24 cellular contexts compared by ENCODE assay signal in genomic region chr22:48153726-48154125, GRCh38.
DNase-seq lines count a peak whose midpoint lies in the region; ATAC-seq and TF ChIP-seq lines count a peak whose summit lies in the region.
"Had no signal": no experiment of that assay in that cellular context is flagged by ENCODE, and none has a peak within 500 bp of the region (broad histone marks: within the 10 kb centered on the region; RNA-seq: fewer than 3 reads in every experiment).

No MANE protein-coding gene starts in this region.

- TF ChIP-seq CTCF in colonic mucosa (IDR thresholded peaks at IDR 0.05) = no peak

- H3K36me3 Mint-ChIP-seq in activated CD4-positive, alpha-beta memory T cell treated with anti-CD3 and anti-CD28 coated beads for 36 hours = no peaks in the 10 kb centered on the region
- H3K36me3 Mint-ChIP-seq: activated naive CD4-positive, alpha-beta T cell treated with anti-CD3 and anti-CD28 coated beads, Interleukin-2, amount 50 U/mL, for 24 hours; mesothelial cell of epicardium; natural killer cell had no signal

- H3K9me3 Mint-ChIP-seq in stimulated activated naive CD8-positive, alpha-beta T cell treated with anti-CD3 and anti-CD28 coated beads, Interleukin-15, amount 100 ng/mL, for 72 hours = peaks cover 0 to 5% of the 10 kb centered on the region in 2 donors
- H3K9me3 Mint-ChIP-seq in activated CD4-positive, alpha-beta memory T cell treated with anti-CD3 and anti-CD28 coated beads for 36 hours = no peaks in the 10 kb centered on the region
- H3K9me3 Mint-ChIP-seq: activated naive CD4-positive, alpha-beta T cell treated with anti-CD3 and anti-CD28 coated beads, Interleukin-2, amount 50 U/mL, for 24 hours; CD4-positive, alpha-beta T cell; mesothelial cell of epicardium; natural killer cell had no signal

- H3K4me3 Mint-ChIP-seq in stimulated activated naive CD8-positive, alpha-beta T cell treated with anti-CD3 and anti-CD28 coated beads, Interleukin-15, amount 100 ng/mL, for 72 hours = no peak overlapping the region
- H3K4me3 Mint-ChIP-seq in activated CD4-positive, alpha-beta memory T cell treated with anti-CD3 and anti-CD28 coated beads for 36 hours = no peak overlapping the region
- H3K4me3 Mint-ChIP-seq: activated CD4-positive, alpha-beta T cell treated with anti-CD3 and anti-CD28 coated beads for 36 hours; activated naive CD4-positive, alpha-beta T cell treated with anti-CD3 and anti-CD28 coated beads, Interleukin-2, amount 50 U/mL, for 24 hours; CD4-positive, alpha-beta T cell; HFFc6; mesothelial cell of epicardium; natural killer cell had no signal

- no peaks in the 10 kb centered on the region for H3K27me3 Mint-ChIP-seq in stimulated activated naive CD8-positive, alpha-beta T cell treated with anti-CD3 and anti-CD28 coated beads, Interleukin-15, amount 100 ng/mL, for 72 hours
- no peaks in the 10 kb centered on the region for H3K27me3 Mint-ChIP-seq in activated CD4-positive, alpha-beta memory T cell treated with anti-CD3 and anti-CD28 coated beads for 36 hours
- H3K27me3 Mint-ChIP-seq: activated CD4-positive, alpha-beta T cell treated with anti-CD3 and anti-CD28 coated beads for 36 hours; activated naive CD4-positive, alpha-beta T cell treated with anti-CD3 and anti-CD28 coated beads, Interleukin-2, amount 50 U/mL, for 24 hours; CD4-positive, alpha-beta T cell had no signal

- no peak overlapping the region for H3K9ac ChIP-seq in colonic mucosa (ENCODE audit: low read depth in 2 of 2, low read length in 2 of 2)
- H3K9ac ChIP-seq: parathyroid adenoma had no signal

- H3K4me1 Mint-ChIP-seq in stimulated activated naive CD8-positive, alpha-beta T cell treated with anti-CD3 and anti-CD28 coated beads, Interleukin-15, amount 100 ng/mL, for 72 hours = no peaks in the 10 kb centered on the region
- H3K4me1 Mint-ChIP-seq in activated CD4-positive, alpha-beta memory T cell treated with anti-CD3 and anti-CD28 coated beads for 36 hours (ENCODE audit: low read depth) = no peaks in the 10 kb centered on the region
- H3K4me1 Mint-ChIP-seq: activated CD4-positive, alpha-beta T cell treated with anti-CD3 and anti-CD28 coated beads for 36 hours; activated naive CD4-positive, alpha-beta T cell treated with anti-CD3 and anti-CD28 coated beads, Interleukin-2, amount 50 U/mL, for 24 hours; mesothelial cell of epicardium had no signal

- no peak overlapping the region for H3K4me3 ChIP-seq in H7 (ENCODE audit: insufficient read depth, low read depth, low read length)
- H3K4me3 ChIP-seq in colonic mucosa = no peak overlapping the region
- H3K4me3 ChIP-seq: cardiac muscle cell, right lobe of liver, stomach had no signal

- POLR2A ChIA-PET in activated CD4-positive, alpha-beta memory T cell treated with anti-CD3 and anti-CD28 coated beads for 36 hours (lab: Charles Lee) = no interaction called here

- H3K4me1 ChIP-seq in colonic mucosa = no peaks in the 10 kb centered on the region
- H3K4me1 ChIP-seq: parathyroid adenoma, right lobe of liver, stomach had no signal

- H3K9me3 ChIP-seq in colonic mucosa = no peaks in the 10 kb centered on the region
- H3K9me3 ChIP-seq: right lobe of liver had no signal

- DNase-seq in H7 (peak; percentile 21), NCI-H2029 (lab: John Stamatoyannopoulos, UW) (peak; percentile 81), NCI-H524 treated with DMSO at 0.1 percent for 48 hours (lab: John Stamatoyannopoulos, UW) (peak; percentile 53), colonic mucosa (peak; percentile 76)
- DNase-seq in stimulated activated naive CD8-positive, alpha-beta T cell treated with anti-CD3 and anti-CD28 coated beads, Interleukin-15, amount 100 ng/mL, for 72 hours = no peak
- no peak for DNase-seq in activated CD4-positive, alpha-beta memory T cell treated with anti-CD3 and anti-CD28 coated beads for 36 hours
- DNase-seq: activated CD4-positive, alpha-beta T cell treated with anti-CD3 and anti-CD28 coated beads for 36 hours; anterior cingulate cortex; CD4-positive, alpha-beta T cell; HFFc6; natural killer cell; NCI-H526 treated with DMSO at 0.1 percent for 48 hours; OCI-M1; right lobe of liver; SIG-M5; T-helper 1 cell; trophoblast cell had no signal

- no peak overlapping the region for H3K27ac Mint-ChIP-seq in stimulated activated naive CD8-positive, alpha-beta T cell treated with anti-CD3 and anti-CD28 coated beads, Interleukin-15, amount 100 ng/mL, for 72 hours
- H3K27ac Mint-ChIP-seq in activated CD4-positive, alpha-beta memory T cell treated with anti-CD3 and anti-CD28 coated beads for 36 hours = no peak overlapping the region
- H3K27ac Mint-ChIP-seq: activated CD4-positive, alpha-beta T cell treated with anti-CD3 and anti-CD28 coated beads for 36 hours; CD4-positive, alpha-beta T cell; HFFc6; mesothelial cell of epicardium; natural killer cell had no signal

- H3K36me3 ChIP-seq in H7 (replicated peaks; ENCODE audit: control insufficient read depth, insufficient read depth, low read length) = no peaks in the 10 kb centered on the region
- no peaks in the 10 kb centered on the region for H3K36me3 ChIP-seq in colonic mucosa
- H3K36me3 ChIP-seq: cardiac muscle cell, right lobe of liver, stomach had no signal

- ATAC-seq in GM21576 (IDR thresholded peaks at IDR 0.05; ENCODE audit: unreplicated experiment) (no peak), HG03469 (IDR thresholded peaks at IDR 0.05; ENCODE audit: unreplicated experiment) (no peak)
- no peak for ATAC-seq in stimulated activated naive CD8-positive, alpha-beta T cell treated with anti-CD3 and anti-CD28 coated beads, Interleukin-15, amount 100 ng/mL, for 72 hours
- ATAC-seq: activated CD4-positive, alpha-beta T cell treated with anti-CD3 and anti-CD28 coated beads for 36 hours; natural killer cell; right lobe of liver had no signal

- intact Hi-C loops in colonic mucosa (cut with DNase I) = no loop called here
- intact Hi-C loops in activated CD4-positive, alpha-beta memory T cell treated with anti-CD3 and anti-CD28 coated beads for 36 hours (cut with micrococcal nuclease) = no loop called here

- H3K27ac ChIP-seq in colonic mucosa = no peak overlapping the region
- H3K27ac ChIP-seq: cardiac muscle cell, parathyroid adenoma, right lobe of liver, stomach had no signal

- H3K27me3 ChIP-seq in H7 (ENCODE audit: control insufficient read depth, insufficient read depth, low read length) (no peaks in the 10 kb centered on the region), colonic mucosa (no peaks in the 10 kb centered on the region)
- H3K27me3 ChIP-seq: cardiac muscle cell, right lobe of liver had no signal

- CTCF ChIA-PET in activated CD4-positive, alpha-beta memory T cell treated with anti-CD3 and anti-CD28 coated beads for 36 hours (lab: Charles Lee) = no interaction called here

Comparison
In these comparisons a context has a peak if more than half of its experiments do, and no peak if none do; other contexts are left out.
1. DNase-seq: peak in H7 (single experiment), NCI-H2029 (single experiment), NCI-H524 treated with DMSO at 0.1 percent for 48 hours (single experiment) and colonic mucosa (single experiment); none in stimulated activated naive CD8-positive, alpha-beta T cell treated with anti-CD3 and anti-CD28 coated beads, Interleukin-15, amount 100 ng/mL, for 72 hours (0 of 2) and activated CD4-positive, alpha-beta memory T cell treated with anti-CD3 and anti-CD28 coated beads for 36 hours (single experiment).